Comparison of ENCODE assay signal across 10 cellular contexts in the genomic region with DNA sequence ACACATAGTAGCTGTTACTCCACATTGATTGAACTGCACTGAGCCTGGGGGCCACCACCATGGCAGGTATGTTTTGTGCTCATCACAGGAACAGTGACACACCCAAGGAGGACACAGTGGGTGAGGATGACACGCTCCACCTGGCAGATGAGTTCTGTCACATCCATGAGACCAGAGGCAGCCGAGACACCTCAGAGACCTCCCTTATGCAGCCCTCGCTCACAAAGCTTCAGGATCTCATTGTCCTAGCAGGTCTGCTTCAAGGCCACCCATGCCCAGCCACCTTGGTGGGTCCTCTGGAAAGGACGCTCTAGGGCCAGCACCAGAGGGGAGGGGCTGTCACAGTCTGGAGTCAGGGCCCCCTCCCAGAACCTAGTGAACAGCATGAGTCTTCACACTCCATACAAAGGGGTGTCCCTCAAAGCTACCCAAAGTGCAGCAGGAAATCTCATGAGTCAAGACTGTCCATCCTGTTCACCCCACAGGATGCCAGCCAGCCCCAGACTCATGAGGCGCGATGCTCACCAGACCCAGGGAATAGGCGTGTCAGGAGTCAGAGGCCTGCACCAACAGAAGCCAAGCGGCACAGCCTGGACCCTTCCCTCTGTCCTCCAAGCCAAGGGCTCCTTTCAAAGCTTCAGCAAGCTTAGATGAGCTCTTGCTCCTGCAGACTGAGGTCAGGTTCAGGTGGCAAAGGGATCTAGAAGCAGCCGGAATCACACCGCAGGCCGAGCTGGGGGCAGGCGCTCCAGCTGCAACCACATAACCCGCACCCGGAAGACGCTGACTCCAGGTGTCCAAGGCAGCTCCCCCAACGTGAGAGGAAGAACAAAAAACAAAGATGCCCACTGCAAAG. TPM values are rescaled to one million over a fixed set of nuclear protein-coding genes. Genes with fewer than 3 reads are reported as not detected.
A peak's percentile ranks its signal among the peaks of the same experiment; 100 is the strongest.
DNase-seq lines count a peak whose midpoint lies in the region; ATAC-seq, FAIRE-seq and TF ChIP-seq lines count a peak whose summit lies in the region.
"Had no signal": no experiment of that assay in that cellular context is flagged by ENCODE, and none has a peak within 500 bp of the region (broad histone marks: within the 10 kb centered on the region; RNA-seq: fewer than 3 reads in every experiment).

No MANE protein-coding gene starts in this region.

- H3K9me3 ChIP-seq in kidney (ENCODE audit: control insufficient read depth in 1 of 2, low read length in 2 of 2), result no peaks in the 10 kb centered on the region

- H3K4me1 Mint-ChIP-seq in activated CD8-positive, alpha-beta T cell treated with anti-CD3 and anti-CD28 coated beads for 36 hours (ENCODE audit: low read depth), result peaks cover 91% of the 10 kb centered on the region
- peaks cover 91% of the 10 kb centered on the region for H3K4me1 Mint-ChIP-seq in stimulated activated naive CD8-positive, alpha-beta T cell treated with anti-CD3 and anti-CD28 coated beads, Interleukin-15, Interleukin-2, amounts not matched to agents 100 ng/mL and 50 ng/mL, for 24 hours (ENCODE audit: low read depth)

- POLR2A ChIA-PET in activated CD8-positive, alpha-beta T cell treated with anti-CD3 and anti-CD28 coated beads for 36 hours (lab: Charles Lee), result interaction anchor here (1.0 to 4.8 kb wide), 7 partner anchors 8 to 46 kb away, joined by 3 to 44 read pairs (median 9); no protein-coding TSS in a partner anchor

- peak overlapping the region in 1 of 2 donors; percentile 72 for H3K9ac ChIP-seq in kidney (ENCODE audit: low read length in 2 of 2)

- peak overlapping the region; percentile 6 for H3K4me3 Mint-ChIP-seq in activated CD8-positive, alpha-beta T cell treated with anti-CD3 and anti-CD28 coated beads for 36 hours
- peak overlapping the region; percentile 50 for H3K4me3 Mint-ChIP-seq in stimulated activated naive CD8-positive, alpha-beta T cell treated with anti-CD3 and anti-CD28 coated beads, Interleukin-15, Interleukin-2, amounts not matched to agents 100 ng/mL and 50 ng/mL, for 24 hours

- peak overlapping the region; percentile 86 to 95 for H3K27ac ChIP-seq in kidney (ENCODE audit: low read depth in 2 of 2, low read length in 2 of 2)

- peaks cover 3% of the 10 kb centered on the region for H3K36me3 Mint-ChIP-seq in activated CD8-positive, alpha-beta T cell treated with anti-CD3 and anti-CD28 coated beads for 36 hours (ENCODE audit: low read depth)
- H3K36me3 Mint-ChIP-seq in stimulated activated naive CD8-positive, alpha-beta T cell treated with anti-CD3 and anti-CD28 coated beads, Interleukin-15, Interleukin-2, amounts not matched to agents 100 ng/mL and 50 ng/mL, for 24 hours (ENCODE audit: low read depth), result peaks cover 25% of the 10 kb centered on the region

- H3K4me1 ChIP-seq in kidney (ENCODE audit: control insufficient read depth in 1 of 2, insufficient read depth in 1 of 2, low read depth in 1 of 2, low read length in 2 of 2), result peaks cover 89 to 91% of the 10 kb centered on the region in 2 donors

- peak; percentile 54 for ATAC-seq in activated CD8-positive, alpha-beta T cell treated with anti-CD3 and anti-CD28 coated beads for 36 hours
- ATAC-seq in HG02884 (IDR thresholded peaks at IDR 0.05; ENCODE audit: unreplicated experiment) (no peak), HG02840 (IDR thresholded peaks at IDR 0.05; ENCODE audit: low FRiP score, unreplicated experiment) (no peak), HG03520 (IDR thresholded peaks at IDR 0.05; ENCODE audit: unreplicated experiment) (no peak)

- intact Hi-C loops in activated CD8-positive, alpha-beta T cell treated with anti-CD3 and anti-CD28 coated beads for 36 hours (cut with micrococcal nuclease), result no loop called here
- intact Hi-C loops in kidney (cut with DNase I), result no loop called here

- CTCF ChIA-PET in activated CD8-positive, alpha-beta T cell treated with anti-CD3 and anti-CD28 coated beads for 36 hours (lab: Charles Lee), result interaction anchor here (0.6 to 3.7 kb wide), 8 partner anchors 11 to 194 kb away, joined by 3 to 34 read pairs (median 6); no protein-coding TSS in a partner anchor

- H3K27me3 Mint-ChIP-seq in activated CD8-positive, alpha-beta T cell treated with anti-CD3 and anti-CD28 coated beads for 36 hours, result no peaks in the 10 kb centered on the region
- H3K27me3 Mint-ChIP-seq in stimulated activated naive CD8-positive, alpha-beta T cell treated with anti-CD3 and anti-CD28 coated beads, Interleukin-15, Interleukin-2, amounts not matched to agents 100 ng/mL and 50 ng/mL, for 24 hours, result peaks cover 1% of the 10 kb centered on the region

- peak overlapping the region; percentile 32 for H3K4me3 ChIP-seq in Jurkat, Clone E6-1 (ENCODE audit: low read length)
- H3K4me3 ChIP-seq in kidney (ENCODE audit: low read length in 2 of 2), result peak overlapping the region; percentile 8 to 26

- peaks cover 0 to 3% of the 10 kb centered on the region in 2 donors for H3K36me3 ChIP-seq in kidney (ENCODE audit: control insufficient read depth in 1 of 2, insufficient read depth in 2 of 2, low read length in 2 of 2)

- no peak for TF ChIP-seq CTCF in activated CD8-positive, alpha-beta T cell treated with anti-CD3 and anti-CD28 coated beads for 36 hours (IDR thresholded peaks at IDR 0.05)
- no peak for TF ChIP-seq CTCF in kidney (IDR thresholded peaks at IDR 0.05; ENCODE audit: borderline replicate concordance, extremely low read depth, insufficient read depth)

- DNase-seq in Jurkat, Clone E6-1 (ENCODE audit: low read depth, low spot score), result peak; percentile 90
- peak; percentile 63 for DNase-seq in activated CD8-positive, alpha-beta T cell treated with anti-CD3 and anti-CD28 coated beads for 36 hours
- DNase-seq in kidney (peak; percentile 54), NOMO-1 (lab: John Stamatoyannopoulos, UW; ENCODE audit: unreplicated experiment in 2 of 2) (no peak)
- DNase-seq: cortex of kidney, GF-D8 had no signal

- FAIRE-seq in kidney (lab: Jason Lieb, UNC), result no peak

- H3K9me3 Mint-ChIP-seq in activated CD8-positive, alpha-beta T cell treated with anti-CD3 and anti-CD28 coated beads for 36 hours, result no peaks in the 10 kb centered on the region
- no peaks in the 10 kb centered on the region for H3K9me3 Mint-ChIP-seq in stimulated activated naive CD8-positive, alpha-beta T cell treated with anti-CD3 and anti-CD28 coated beads, Interleukin-15, Interleukin-2, amounts not matched to agents 100 ng/mL and 50 ng/mL, for 24 hours

- peak overlapping the region; percentile 87 for H3K27ac Mint-ChIP-seq in activated CD8-positive, alpha-beta T cell treated with anti-CD3 and anti-CD28 coated beads for 36 hours
- peak overlapping the region; percentile 83 for H3K27ac Mint-ChIP-seq in stimulated activated naive CD8-positive, alpha-beta T cell treated with anti-CD3 and anti-CD28 coated beads, Interleukin-15, Interleukin-2, amounts not matched to agents 100 ng/mL and 50 ng/mL, for 24 hours

RNA-seq across cellular contexts. Expression of a gene that starts 9.6 kb away (rescaled TPM):
- polyA plus RNA-seq in Jurkat, Clone E6-1 (2012; ENCODE audit: insufficient read depth, insufficient read length), result 18.1 TPM
- 10 to 100 TPM; 15.1 to 18.0 TPM for total RNA-seq in activated CD8-positive, alpha-beta T cell treated with anti-CD3 and anti-CD28 coated beads for 36 hours
- 30.0 TPM for total RNA-seq in kidney
- polyA plus RNA-seq in kidney (ENCODE audit: insufficient read depth, low read depth, low replicate concordance), result 11.8 TPM

RNA-seq across cellular contexts. Expression of a gene that starts 57.1 kb away (rescaled TPM):
- polyA plus RNA-seq in Jurkat, Clone E6-1 (2012; ENCODE audit: insufficient read depth, insufficient read length), result 30.0 TPM
- 10 to 100 TPM; 24.2 to 25.7 TPM for total RNA-seq in activated CD8-positive, alpha-beta T cell treated with anti-CD3 and anti-CD28 coated beads for 36 hours
- total RNA-seq in kidney, result 18.0 TPM
- 20.5 TPM for polyA plus RNA-seq in kidney (ENCODE audit: insufficient read depth, low read depth, low replicate concordance)

Comparison
In these comparisons a context has a peak if more than half of its experiments do, and no peak if none do; other contexts are left out.
1. DNase-seq: peak in Jurkat, Clone E6-1 (single experiment), activated CD8-positive, alpha-beta T cell treated with anti-CD3 and anti-CD28 coated beads for 36 hours (single experiment) and kidney (single experiment); none in NOMO-1 (0 of 2).